ENCODE assay signal across 1 cellular context in genomic region chr3:12993022-12993622, GRCh38.
TF ChIP-seq lines count a peak whose summit lies in the region.

No MANE protein-coding gene starts in this region.

TF ChIP-seq in GM23338, 12 proteins besides CTCF, POLR2A, EP300 and RAD21 (continued from another document):
- TF ChIP-seq POLR2AphosphoS5 (IDR thresholded peaks at IDR 0.05; ENCODE audit: low read depth) = no peak
- no peak for TF ChIP-seq STAT1 (IDR thresholded peaks at IDR 0.05; ENCODE audit: unreplicated experiment)
- no peak for TF ChIP-seq JUNB (IDR thresholded peaks at IDR 0.05; ENCODE audit: unreplicated experiment)
- no peak for TF ChIP-seq EZH2phosphoT487 (IDR thresholded peaks at IDR 0.05; ENCODE audit: unreplicated experiment)
- TF ChIP-seq REST (IDR thresholded peaks at IDR 0.05; ENCODE audit: unreplicated experiment) = no peak
- no peak for TF ChIP-seq ETS1 (IDR thresholded peaks at IDR 0.05)
TF ChIP-seq in GM23338: peak in this region for 0.
